Comparison of ENCODE assay signal across 30 cellular contexts in genomic region chr5:68749648-68750047, GRCh38.
DNase-seq lines count a peak whose midpoint lies in the region; ATAC-seq, FAIRE-seq and TF ChIP-seq lines count a peak whose summit lies in the region.
"Had no signal": no experiment of that assay in that cellular context is flagged by ENCODE, and none has a peak within 500 bp of the region (broad histone marks: within the 10 kb centered on the region; RNA-seq: fewer than 3 reads in every experiment).

No MANE protein-coding gene starts in this region.

- H3K4me3 Mint-ChIP-seq in GM23338 = no peak overlapping the region
- H3K4me3 Mint-ChIP-seq: activated CD4-positive, alpha-beta T cell treated with anti-CD3 and anti-CD28 coated beads, Interleukin-2, amount 10 ng/mL, durations not matched to agents 7 days and 5 days; activated CD8-positive, alpha-beta memory T cell treated with anti-CD3 and anti-CD28 coated beads, Interleukin-2, amount 10 ng/mL, durations not matched to agents 7 days and 5 days; activated naive CD8-positive, alpha-beta T cell treated with anti-CD3 and anti-CD28 coated beads for 36 hours; activated T-helper 17 cell treated with anti-CD3 and anti-CD28 coated beads, Interleukin-2, amount 50 U/mL, for 72 hours; CD8-positive, alpha-beta memory T cell; IgD-negative memory B cell; neural crest cell; stimulated activated effector memory CD8-positive, alpha-beta T cell treated with anti-CD3 and anti-CD28 coated beads, Interleukin-12 subunit alpha, Interleukin-12 subunit beta, amount 100 ng/mL, for 72 hours; T-helper 1 cell treated with Interleukin-12 subunit alpha and Interleukin-12 subunit beta and Interleukin-4 antibody, amounts not matched to agents 30 μg/mL and 1 μg/mL, for 36 hours had no signal

- H2AFZ ChIP-seq in GM23248 (no peak overlapping the region), K562 (ENCODE audit: low read depth, low read length) (no peak overlapping the region), GM23338 (no peak overlapping the region)

- no peak for ATAC-seq in K562
- peak; percentile 60 to 61 for ATAC-seq in gastrocnemius medialis
- no peak for ATAC-seq in GM23338
- ATAC-seq: activated CD8-positive, alpha-beta memory T cell treated with anti-CD3 and anti-CD28 coated beads, Interleukin-2, amount 10 ng/mL, durations not matched to agents 7 days and 5 days; activated T-helper 17 cell treated with anti-CD3 and anti-CD28 coated beads, Interleukin-2, amount 50 U/mL, for 72 hours; foreskin keratinocyte; mucosa of descending colon; stimulated activated effector memory CD8-positive, alpha-beta T cell treated with anti-CD3 and anti-CD28 coated beads, Interleukin-12 subunit alpha, Interleukin-12 subunit beta, amount 100 ng/mL, for 72 hours had no signal

- H3K27me3 ChIP-seq in GM23248 (replicated peaks; ENCODE audit: insufficient read depth) = no peaks in the 10 kb centered on the region
- peaks cover 9 to 11% of the 10 kb centered on the region in 2 experiments; a peak in 4 of 5 replicates for H3K27me3 ChIP-seq in K562 (ENCODE audit: control insufficient read depth in 2 of 2, insufficient read depth in 2 of 2, low read length in 2 of 2)
- H3K27me3 ChIP-seq in gastrocnemius medialis = no peaks in the 10 kb centered on the region
- no peaks in the 10 kb centered on the region for H3K27me3 ChIP-seq in GM23338 (ENCODE audit: insufficient read depth)
- H3K27me3 ChIP-seq: Peyer's patch, SJSA1, vagina had no signal

- H3F3A ChIP-seq in GM23248 (ENCODE audit: insufficient read depth) (no peaks in the 10 kb centered on the region), GM23338 (replicated peaks; ENCODE audit: low read depth) (no peaks in the 10 kb centered on the region)

- DNase-seq in GM23248 (peak; percentile 14), NB4 (ENCODE audit: low read depth) (peak; percentile 76), K562 (ENCODE audit: extremely low read depth in 1 of 4, low spot score in 3 of 4) (no peak), gastrocnemius medialis (peak in 1 of 2 donors; percentile 36), GM23338 (ENCODE audit: low spot score) (no peak), activated gamma-delta T cell (lab: John Stamatoyannopoulos, UW) (no peak), NCI-H1417 (lab: John Stamatoyannopoulos, UW) (no peak)
- DNase-seq: activated CD4-positive, alpha-beta T cell treated with anti-CD3 and anti-CD28 coated beads, Interleukin-2, amount 10 ng/mL, durations not matched to agents 7 days and 5 days; activated CD8-positive, alpha-beta memory T cell treated with anti-CD3 and anti-CD28 coated beads, Interleukin-2, amount 10 ng/mL, durations not matched to agents 7 days and 5 days; activated naive CD8-positive, alpha-beta T cell treated with anti-CD3 and anti-CD28 coated beads for 36 hours; CD8-positive, alpha-beta memory T cell; cerebellar nuclear complex; hippocampal formation; mucosa of descending colon; NCI-H1092 treated with DMSO at 0.1 percent for 48 hours; NCI-H2029 treated with DMSO at 0.1 percent for 48 hours; Peyer's patch; stimulated activated CD4-positive, alpha-beta T cell treated with anti-CD3 and anti-CD28 coated beads, Interleukin-2, amount 100 ng/mL, for 24 hours had no signal

- no peaks in the 10 kb centered on the region for H3K4me1 ChIP-seq in GM23248 (ENCODE audit: insufficient read depth)
- no peaks in the 10 kb centered on the region for H3K4me1 ChIP-seq in K562 (replicated peaks in 1 of 2; ENCODE audit: control insufficient read depth in 2 of 2, insufficient read depth in 2 of 2, low read length in 2 of 2)
- H3K4me1 ChIP-seq in gastrocnemius medialis = peaks cover 22 to 31% of the 10 kb centered on the region in 2 donors
- peaks cover 10% of the 10 kb centered on the region; the same call in 1 of the 2 replicates for H3K4me1 ChIP-seq in GM23338 (ENCODE audit: insufficient read depth)
- H3K4me1 ChIP-seq: foreskin keratinocyte, Peyer's patch, SJSA1, vagina had no signal

- no peaks in the 10 kb centered on the region for H3K79me2 ChIP-seq in GM23248 (ENCODE audit: insufficient read depth)
- no peaks in the 10 kb centered on the region for H3K79me2 ChIP-seq in K562 (ENCODE audit: control insufficient read depth, insufficient read depth, low read length)
- no peaks in the 10 kb centered on the region for H3K79me2 ChIP-seq in GM23338 (replicated peaks; ENCODE audit: insufficient read depth)

- H3K27ac ChIP-seq in GM23248 = no peak overlapping the region
- no peak overlapping the region for H3K27ac ChIP-seq in K562 (ENCODE audit: extremely low read depth, low read depth, low read length)
- H3K27ac ChIP-seq in gastrocnemius medialis = peak overlapping the region in 2 of 4 donors; percentile 15 to 74
- no peak overlapping the region for H3K27ac ChIP-seq in GM23338 (ENCODE audit: low read depth)
- H3K27ac ChIP-seq: foreskin keratinocyte, Peyer's patch, SJSA1, skin epidermis, vagina, VCaP had no signal

- TF ChIP-seq CTCF in NB4 (IDR thresholded peaks at IDR 0.05; ENCODE audit: low read depth, low read length) (no peak), K562 (IDR thresholded peaks at IDR 0.05 in 2 of 3, conservative IDR thresholded peaks at IDR 0.05 in 1 of 3; ENCODE audit: insufficient read depth in 2 of 3, low read depth in 1 of 3, low read length in 3 of 3) (no peak), gastrocnemius medialis (IDR thresholded peaks at IDR 0.05 in 4 of 5, conservative IDR thresholded peaks at IDR 0.05 in 1 of 5) (no peak), GM23338 (conservative IDR thresholded peaks at IDR 0.05; ENCODE audit: low read depth in 2 of 2) (no peak)

- H3K9me3 ChIP-seq in GM23248 (ENCODE audit: low read depth) = no peaks in the 10 kb centered on the region
- H3K9me3 ChIP-seq in K562 (replicated peaks; ENCODE audit: control insufficient read depth, insufficient read depth, low read depth, low read length) = no peaks in the 10 kb centered on the region
- no peaks in the 10 kb centered on the region for H3K9me3 ChIP-seq in gastrocnemius medialis
- H3K9me3 ChIP-seq: mucosa of descending colon, Peyer's patch, SJSA1, vagina had no signal

- POLR2A ChIA-PET in K562 (lab: Yijun Ruan, JAX) = no interaction called here

- in situ Hi-C loops in GM23248 (cut with MboI) (no loop called here), K562 (cut with MboI) (no loop called here), gastrocnemius medialis (cut with MboI; ENCODE audit: low sequenced_read_pairs in 4 of 4) (no loop called here)

- CTCF ChIA-PET in K562 (lab: Yijun Ruan, JAX; ENCODE audit: low intra/inter-chr PET ratio) = no interaction called here

- H3K4me3 ChIP-seq in GM23248 (no peak overlapping the region), NB4 (ENCODE audit: low read depth, low read length) (no peak overlapping the region), K562 (no peak overlapping the region), gastrocnemius medialis (no peak overlapping the region), GM23338 (no peak overlapping the region)
- H3K4me3 ChIP-seq: mucosa of descending colon, Peyer's patch, SJSA1, skin epidermis, vagina had no signal

- TF ChIP-seq EP300 in K562 (IDR thresholded peaks at IDR 0.05; ENCODE audit: low read length) = no peak

- TF ChIP-seq RAD21 in K562 (CRISPR knock-in tag; conservative IDR thresholded peaks at IDR 0.05 in 1 of 2, IDR thresholded peaks at IDR 0.05 in 1 of 2) = no peak

- H3K9ac ChIP-seq in GM23248 = no peak overlapping the region
- H3K9ac ChIP-seq in K562 (ENCODE audit: insufficient read depth in 1 of 2, low read depth in 2 of 2, low read length in 2 of 2) = no peak overlapping the region

- no peak for FAIRE-seq in K562 (lab: Jason Lieb, UNC)
- FAIRE-seq: GM12892 had no signal

- H3K4me1 Mint-ChIP-seq in GM23338 = peaks cover 6% of the 10 kb centered on the region; the same call in 2 of the 3 replicates
- H3K4me1 Mint-ChIP-seq: activated T-helper 17 cell treated with anti-CD3 and anti-CD28 coated beads, Interleukin-2, amount 50 U/mL, for 72 hours; stimulated activated effector memory CD8-positive, alpha-beta T cell treated with anti-CD3 and anti-CD28 coated beads, Interleukin-12 subunit alpha, Interleukin-12 subunit beta, amount 100 ng/mL, for 72 hours had no signal

- H3K27me3 Mint-ChIP-seq in GM23338 (ENCODE audit: insufficient read depth, low read depth, poor library complexity) = peaks cover 3% of the 10 kb centered on the region
- H3K27me3 Mint-ChIP-seq: activated naive CD8-positive, alpha-beta T cell treated with anti-CD3 and anti-CD28 coated beads for 36 hours; progenitor cell of endocrine pancreas had no signal

- H4K20me1 ChIP-seq in GM23248 (ENCODE audit: insufficient read depth) = no peaks in the 10 kb centered on the region
- no peaks in the 10 kb centered on the region for H4K20me1 ChIP-seq in K562 (replicated peaks; ENCODE audit: control insufficient read depth, insufficient read depth, low read length)
- no peaks in the 10 kb centered on the region for H4K20me1 ChIP-seq in GM23338 (replicated peaks; ENCODE audit: insufficient read depth)

- H3K9me3 Mint-ChIP-seq in GM23338 = no peaks in the 10 kb centered on the region
- H3K9me3 Mint-ChIP-seq: activated naive CD8-positive, alpha-beta T cell treated with anti-CD3 and anti-CD28 coated beads for 36 hours; activated T-helper 17 cell treated with anti-CD3 and anti-CD28 coated beads, Interleukin-2, amount 50 U/mL, for 72 hours; CD8-positive, alpha-beta memory T cell; IgD-negative memory B cell; stimulated activated effector memory CD8-positive, alpha-beta T cell treated with anti-CD3 and anti-CD28 coated beads, Interleukin-12 subunit alpha, Interleukin-12 subunit beta, amount 100 ng/mL, for 72 hours; T-helper 1 cell treated with Interleukin-12 subunit alpha and Interleukin-12 subunit beta and Interleukin-4 antibody, amounts not matched to agents 30 μg/mL and 1 μg/mL, for 36 hours had no signal

- H3K4me2 ChIP-seq in GM23248 (ENCODE audit: unreplicated experiment) (no peak overlapping the region), K562 (ENCODE audit: insufficient read depth, low read length) (no peak overlapping the region), GM23338 (no peak overlapping the region)

- TF ChIP-seq POLR2A in NB4 (IDR thresholded peaks at IDR 0.05; ENCODE audit: extremely low read depth, insufficient read length) = no peak
- no peak for TF ChIP-seq POLR2A in K562 (conservative IDR thresholded peaks at IDR 0.05)
- TF ChIP-seq POLR2A in gastrocnemius medialis (IDR thresholded peaks at IDR 0.05) = no peak

- intact Hi-C loops in K562 (cut with micrococcal nuclease) = loop anchor here (10.0 kb wide), 1 partner anchor 285 kb away; no protein-coding TSS in a partner anchor
- intact Hi-C loops in gastrocnemius medialis (cut with DNase I; ENCODE audit: low total_unique reads) = no loop called here

- 55 to 65% methylated on average over 4 of the region's 4 CpGs for WGBS in GM23248 (ENCODE audit: low coverage in 1 of 2, low lambda C conversion rate in 2 of 2, missing lambda C conversion rate in 2 of 2), 2 experiments
- 7% methylated on average over 4 of the region's 4 CpGs for WGBS in K562 (ENCODE audit: insufficient coverage, low coverage, missing lambda C conversion rate)

- H3K9me2 ChIP-seq in GM23248 (ENCODE audit: insufficient read depth) (no peaks in the 10 kb centered on the region), GM23338 (ENCODE audit: insufficient read depth) (peaks cover 8% of the 10 kb centered on the region; the same call in 1 of the 2 replicates)

- H3K36me3 Mint-ChIP-seq in GM23338 (ENCODE audit: low read depth) = no peaks in the 10 kb centered on the region
- H3K36me3 Mint-ChIP-seq: activated CD8-positive, alpha-beta memory T cell treated with anti-CD3 and anti-CD28 coated beads, Interleukin-2, amount 10 ng/mL, durations not matched to agents 7 days and 5 days; activated naive CD8-positive, alpha-beta T cell treated with anti-CD3 and anti-CD28 coated beads for 36 hours; CD8-positive, alpha-beta memory T cell; stimulated activated effector memory CD8-positive, alpha-beta T cell treated with anti-CD3 and anti-CD28 coated beads, Interleukin-12 subunit alpha, Interleukin-12 subunit beta, amount 100 ng/mL, for 72 hours had no signal

- no peak overlapping the region for H3K27ac Mint-ChIP-seq in GM23338
- H3K27ac Mint-ChIP-seq: activated CD4-positive, alpha-beta T cell treated with anti-CD3 and anti-CD28 coated beads, Interleukin-2, amount 10 ng/mL, durations not matched to agents 7 days and 5 days; activated CD8-positive, alpha-beta memory T cell treated with anti-CD3 and anti-CD28 coated beads, Interleukin-2, amount 10 ng/mL, durations not matched to agents 7 days and 5 days; activated naive CD8-positive, alpha-beta T cell treated with anti-CD3 and anti-CD28 coated beads for 36 hours; activated T-helper 17 cell treated with anti-CD3 and anti-CD28 coated beads, Interleukin-2, amount 50 U/mL, for 72 hours; CD8-positive, alpha-beta memory T cell; IgD-negative memory B cell; progenitor cell of endocrine pancreas; stimulated activated effector memory CD8-positive, alpha-beta T cell treated with anti-CD3 and anti-CD28 coated beads, Interleukin-12 subunit alpha, Interleukin-12 subunit beta, amount 100 ng/mL, for 72 hours; T-helper 1 cell treated with Interleukin-12 subunit alpha and Interleukin-12 subunit beta and Interleukin-4 antibody, amounts not matched to agents 30 μg/mL and 1 μg/mL, for 36 hours had no signal

- H3K9me1 ChIP-seq in K562 (ENCODE audit: control insufficient read depth, insufficient read depth, low read length) = no peaks in the 10 kb centered on the region

- BruUV-seq in K562 (replicated peaks; lab: Mats Ljungman, UMichigan) = no TSS peak

- H3K36me3 ChIP-seq in GM23248 (ENCODE audit: low read depth) (no peaks in the 10 kb centered on the region), K562 (ENCODE audit: control insufficient read depth, insufficient read depth, low read length) (no peaks in the 10 kb centered on the region), gastrocnemius medialis (no peaks in the 10 kb centered on the region), GM23338 (ENCODE audit: insufficient read depth) (no peaks in the 10 kb centered on the region)
- H3K36me3 ChIP-seq: Peyer's patch, SJSA1, vagina had no signal

Comparison
In these comparisons a context has a peak if more than half of its experiments do, and no peak if none do; other contexts are left out.
1. DNase-seq: peak in GM23248 (single experiment) and NB4 (single experiment); none in K562 (0 of 4), GM23338 (single experiment), activated gamma-delta T cell (single experiment) and NCI-H1417 (0 of 3).
2. ATAC-seq: peak in gastrocnemius medialis (2 of 2); none in K562 (single experiment) and GM23338 (single experiment).